ENCODE assay signal across 1 cellular context in the genomic region with DNA sequence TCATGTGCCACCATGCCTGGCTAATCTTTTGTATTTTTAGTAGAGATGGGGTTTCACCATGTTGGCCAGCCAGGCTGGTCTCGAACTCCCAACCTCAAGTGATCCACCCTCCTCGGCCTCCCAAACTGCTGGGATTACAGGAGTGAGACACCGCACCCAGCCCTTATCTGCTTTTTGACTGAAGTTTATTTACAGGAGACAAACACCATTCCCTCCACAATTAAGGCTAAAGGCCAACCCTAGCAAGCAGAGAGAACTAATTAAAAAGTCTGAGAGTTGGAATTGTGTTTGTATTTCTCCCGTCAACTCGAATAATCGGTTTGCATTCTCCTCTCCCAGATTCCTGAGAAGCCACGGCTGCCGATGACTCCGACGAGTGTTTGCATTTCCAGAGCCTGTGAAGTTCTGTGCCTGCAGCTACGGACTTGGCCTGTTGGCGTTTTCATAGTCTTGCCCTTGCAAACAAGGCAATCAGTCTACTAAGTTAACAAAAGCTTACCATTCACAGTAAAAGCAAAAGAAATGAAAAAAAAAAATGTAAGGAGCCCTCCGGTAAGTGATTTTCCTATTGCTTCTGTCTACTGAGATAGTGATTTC.
TF ChIP-seq lines count a peak whose summit lies in the region.

No MANE protein-coding gene starts in this region.

TF ChIP-seq in H1, 55 proteins besides CTCF, POLR2A, EP300 and RAD21:
- TF ChIP-seq, protein P1, sequence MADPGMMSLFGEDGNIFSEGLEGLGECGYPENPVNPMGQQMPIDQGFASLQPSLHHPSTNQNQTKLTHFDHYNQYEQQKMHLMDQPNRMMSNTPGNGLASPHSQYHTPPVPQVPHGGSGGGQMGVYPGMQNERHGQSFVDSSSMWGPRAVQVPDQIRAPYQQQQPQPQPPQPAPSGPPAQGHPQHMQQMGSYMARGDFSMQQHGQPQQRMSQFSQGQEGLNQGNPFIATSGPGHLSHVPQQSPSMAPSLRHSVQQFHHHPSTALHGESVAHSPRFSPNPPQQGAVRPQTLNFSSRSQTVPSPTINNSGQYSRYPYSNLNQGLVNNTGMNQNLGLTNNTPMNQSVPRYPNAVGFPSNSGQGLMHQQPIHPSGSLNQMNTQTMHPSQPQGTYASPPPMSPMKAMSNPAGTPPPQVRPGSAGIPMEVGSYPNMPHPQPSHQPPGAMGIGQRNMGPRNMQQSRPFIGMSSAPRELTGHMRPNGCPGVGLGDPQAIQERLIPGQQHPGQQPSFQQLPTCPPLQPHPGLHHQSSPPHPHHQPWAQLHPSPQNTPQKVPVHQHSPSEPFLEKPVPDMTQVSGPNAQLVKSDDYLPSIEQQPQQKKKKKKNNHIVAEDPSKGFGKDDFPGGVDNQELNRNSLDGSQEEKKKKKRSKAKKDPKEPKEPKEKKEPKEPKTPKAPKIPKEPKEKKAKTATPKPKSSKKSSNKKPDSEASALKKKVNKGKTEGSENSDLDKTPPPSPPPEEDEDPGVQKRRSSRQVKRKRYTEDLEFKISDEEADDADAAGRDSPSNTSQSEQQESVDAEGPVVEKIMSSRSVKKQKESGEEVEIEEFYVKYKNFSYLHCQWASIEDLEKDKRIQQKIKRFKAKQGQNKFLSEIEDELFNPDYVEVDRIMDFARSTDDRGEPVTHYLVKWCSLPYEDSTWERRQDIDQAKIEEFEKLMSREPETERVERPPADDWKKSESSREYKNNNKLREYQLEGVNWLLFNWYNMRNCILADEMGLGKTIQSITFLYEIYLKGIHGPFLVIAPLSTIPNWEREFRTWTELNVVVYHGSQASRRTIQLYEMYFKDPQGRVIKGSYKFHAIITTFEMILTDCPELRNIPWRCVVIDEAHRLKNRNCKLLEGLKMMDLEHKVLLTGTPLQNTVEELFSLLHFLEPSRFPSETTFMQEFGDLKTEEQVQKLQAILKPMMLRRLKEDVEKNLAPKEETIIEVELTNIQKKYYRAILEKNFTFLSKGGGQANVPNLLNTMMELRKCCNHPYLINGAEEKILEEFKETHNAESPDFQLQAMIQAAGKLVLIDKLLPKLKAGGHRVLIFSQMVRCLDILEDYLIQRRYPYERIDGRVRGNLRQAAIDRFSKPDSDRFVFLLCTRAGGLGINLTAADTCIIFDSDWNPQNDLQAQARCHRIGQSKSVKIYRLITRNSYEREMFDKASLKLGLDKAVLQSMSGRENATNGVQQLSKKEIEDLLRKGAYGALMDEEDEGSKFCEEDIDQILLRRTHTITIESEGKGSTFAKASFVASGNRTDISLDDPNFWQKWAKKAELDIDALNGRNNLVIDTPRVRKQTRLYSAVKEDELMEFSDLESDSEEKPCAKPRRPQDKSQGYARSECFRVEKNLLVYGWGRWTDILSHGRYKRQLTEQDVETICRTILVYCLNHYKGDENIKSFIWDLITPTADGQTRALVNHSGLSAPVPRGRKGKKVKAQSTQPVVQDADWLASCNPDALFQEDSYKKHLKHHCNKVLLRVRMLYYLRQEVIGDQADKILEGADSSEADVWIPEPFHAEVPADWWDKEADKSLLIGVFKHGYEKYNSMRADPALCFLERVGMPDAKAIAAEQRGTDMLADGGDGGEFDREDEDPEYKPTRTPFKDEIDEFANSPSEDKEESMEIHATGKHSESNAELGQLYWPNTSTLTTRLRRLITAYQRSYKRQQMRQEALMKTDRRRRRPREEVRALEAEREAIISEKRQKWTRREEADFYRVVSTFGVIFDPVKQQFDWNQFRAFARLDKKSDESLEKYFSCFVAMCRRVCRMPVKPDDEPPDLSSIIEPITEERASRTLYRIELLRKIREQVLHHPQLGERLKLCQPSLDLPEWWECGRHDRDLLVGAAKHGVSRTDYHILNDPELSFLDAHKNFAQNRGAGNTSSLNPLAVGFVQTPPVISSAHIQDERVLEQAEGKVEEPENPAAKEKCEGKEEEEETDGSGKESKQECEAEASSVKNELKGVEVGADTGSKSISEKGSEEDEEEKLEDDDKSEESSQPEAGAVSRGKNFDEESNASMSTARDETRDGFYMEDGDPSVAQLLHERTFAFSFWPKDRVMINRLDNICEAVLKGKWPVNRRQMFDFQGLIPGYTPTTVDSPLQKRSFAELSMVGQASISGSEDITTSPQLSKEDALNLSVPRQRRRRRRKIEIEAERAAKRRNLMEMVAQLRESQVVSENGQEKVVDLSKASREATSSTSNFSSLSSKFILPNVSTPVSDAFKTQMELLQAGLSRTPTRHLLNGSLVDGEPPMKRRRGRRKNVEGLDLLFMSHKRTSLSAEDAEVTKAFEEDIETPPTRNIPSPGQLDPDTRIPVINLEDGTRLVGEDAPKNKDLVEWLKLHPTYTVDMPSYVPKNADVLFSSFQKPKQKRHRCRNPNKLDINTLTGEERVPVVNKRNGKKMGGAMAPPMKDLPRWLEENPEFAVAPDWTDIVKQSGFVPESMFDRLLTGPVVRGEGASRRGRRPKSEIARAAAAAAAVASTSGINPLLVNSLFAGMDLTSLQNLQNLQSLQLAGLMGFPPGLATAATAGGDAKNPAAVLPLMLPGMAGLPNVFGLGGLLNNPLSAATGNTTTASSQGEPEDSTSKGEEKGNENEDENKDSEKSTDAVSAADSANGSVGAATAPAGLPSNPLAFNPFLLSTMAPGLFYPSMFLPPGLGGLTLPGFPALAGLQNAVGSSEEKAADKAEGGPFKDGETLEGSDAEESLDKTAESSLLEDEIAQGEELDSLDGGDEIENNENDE (IDR thresholded peaks at IDR 0.05; ENCODE audit: insufficient replicate concordance, low read length) = no peak
- TF ChIP-seq RBBP5 (IDR thresholded peaks at IDR 0.05; ENCODE audit: borderline replicate concordance, low read depth, low read length) (no peak), CEBPB (IDR thresholded peaks at IDR 0.05; ENCODE audit: low read depth, low read length) (no peak), SUZ12 (IDR thresholded peaks at IDR 0.05; ENCODE audit: low read length) (no peak), CTBP2 (IDR thresholded peaks at IDR 0.05; ENCODE audit: borderline replicate concordance, insufficient read depth, insufficient read length, low read length) (no peak)
- TF ChIP-seq, protein P2, sequence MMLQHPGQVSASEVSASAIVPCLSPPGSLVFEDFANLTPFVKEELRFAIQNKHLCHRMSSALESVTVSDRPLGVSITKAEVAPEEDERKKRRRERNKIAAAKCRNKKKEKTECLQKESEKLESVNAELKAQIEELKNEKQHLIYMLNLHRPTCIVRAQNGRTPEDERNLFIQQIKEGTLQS (IDR thresholded peaks at IDR 0.05; ENCODE audit: insufficient read depth, low read depth, low read length) = no peak
